ENCODE assay signal across 21 cellular contexts in genomic region chr2:7598402-7598801, GRCh38.
"Had no signal": no experiment of that assay in that cellular context is flagged by ENCODE, and none has a peak within 500 bp of the region (broad histone marks: within the 10 kb centered on the region; RNA-seq: fewer than 3 reads in every experiment).

No MANE protein-coding gene starts in this region.

- H3K36me3 ChIP-seq: brain microvascular endothelial cell, cardiac muscle cell had no signal

- ATAC-seq: activated CD4-positive, CD25-positive, alpha-beta regulatory T cell treated with anti-CD3 and anti-CD28 coated beads, Interleukin-2, amount 50 U/mL, for 24 hours; activated naive CD4-positive, alpha-beta T cell treated with anti-CD3 and anti-CD28 coated beads, Interleukin-2, amount 50 U/mL, for 72 hours; PC-3 had no signal

- H3K27me3 Mint-ChIP-seq: activated T-cell treated with anti-CD3 and anti-CD28 coated beads, Interleukin-2, amount 50 U/mL, for 24 hours had no signal

- H3K9me3 Mint-ChIP-seq: activated T-cell treated with anti-CD3 and anti-CD28 coated beads, Interleukin-2, amount 50 U/mL, for 24 hours had no signal

- H3K27me3 ChIP-seq: brain microvascular endothelial cell, cardiac muscle cell had no signal

- DNase-seq: activated CD4-positive, alpha-beta T cell treated with anti-CD3 and anti-CD28 coated beads for 48 hours; activated CD4-positive, alpha-beta T cell treated with anti-CD3 and anti-CD28 coated beads, Interleukin-2, amount 50 U/mL, for 48 hours; activated CD8-positive, alpha-beta memory T cell treated with anti-CD3 and anti-CD28 coated beads, Interleukin-2, amount 50 U/mL, for 4 hours; activated effector memory CD4-positive, alpha-beta T cell treated with anti-CD3 and anti-CD28 coated beads, Interleukin-2, amount 50 U/mL, for 16 hours; activated naive CD4-positive, alpha-beta T cell treated with Interleukin-2 at 50 U/mL for 16 hours; activated T-cell treated with anti-CD3 and anti-CD28 coated beads, Interleukin-2, amount 50 U/mL, for 24 hours; brain microvascular endothelial cell; cerebellar nuclear complex; MM.1S; NCI-H1105 treated with DMSO at 0.1 percent for 48 hours; NCI-H1436 treated with DMSO at 0.1 percent for 48 hours; NCI-H187; NCI-H2081; NCI-H510A treated with DMSO at 0.1 percent for 48 hours; NCI-H69; PC-3; SHP77 treated with DMSO at 0.1 percent for 48 hours had no signal

- H3K4me3 ChIP-seq: cardiac muscle cell had no signal

- H3K27ac ChIP-seq: brain microvascular endothelial cell, cardiac muscle cell had no signal

- H3K27ac Mint-ChIP-seq: activated naive CD4-positive, alpha-beta T cell treated with anti-CD3 and anti-CD28 coated beads, Interleukin-2, amount 50 U/mL, for 72 hours; activated T-cell treated with anti-CD3 and anti-CD28 coated beads, Interleukin-2, amount 50 U/mL, for 24 hours had no signal

- H3K4me3 Mint-ChIP-seq: activated T-cell treated with anti-CD3 and anti-CD28 coated beads, Interleukin-2, amount 50 U/mL, for 24 hours; T-helper 1 cell treated with Interleukin-12 subunit alpha and Interleukin-12 subunit beta and Interleukin-4 antibody, amounts not matched to agents 30 μg/mL and 1 μg/mL, for 36 hours had no signal
